In genomic region chr2:191846787-191847620, GRCh38 we compare ENCODE assay signal across 8 cellular contexts.
DNase-seq lines count a peak whose midpoint lies in the region; ATAC-seq and FAIRE-seq lines count a peak whose summit lies in the region.

TSS of gene CAVIN2 (minus strand) at chr2:191847088. CDS start at chr2:191846925, 163 bp downstream.

- peak; percentile 76 for DNase-seq in MV-4-11 (lab: John Stamatoyannopoulos, UW)
- no peak for DNase-seq in T1000 (lab: John Stamatoyannopoulos, UW)
- no peak for DNase-seq in SKM-1 treated with dmso at 0.1 percent for 144 hours (lab: John Stamatoyannopoulos, UW; ENCODE audit: unreplicated experiment)
- no peak for DNase-seq in NCI-H69 (lab: John Stamatoyannopoulos, UW)
- DNase-seq in activated CD4-positive, alpha-beta T cell treated with anti-CD3 and anti-CD28 coated beads for 1 hour, result no peak

- no peaks in the 10 kb centered on the region for H3K36me3 ChIP-seq in muscle layer of colon (ENCODE audit: insufficient read depth, low read length)

- ATAC-seq in GM18909 (IDR thresholded peaks at IDR 0.05; ENCODE audit: poor library complexity, unreplicated experiment), result peak; percentile 64

- FAIRE-seq in endometrium (lab: Jason Lieb, UNC), result peak; percentile 61

- no peaks in the 10 kb centered on the region for H3K9me3 ChIP-seq in muscle layer of colon (ENCODE audit: low read length)

- H3K4me3 ChIP-seq in muscle layer of colon (ENCODE audit: low read depth in 1 of 2, low read length in 2 of 2), result peak within 1 kb of the TSS; percentile 58 to 93

- H3K4me1 ChIP-seq in muscle layer of colon (ENCODE audit: insufficient read depth, low read length), result peaks cover 16% of the 10 kb centered on the region

- H3K9ac ChIP-seq in muscle layer of colon (ENCODE audit: low read length), result peak within 1 kb of the TSS; percentile 89

- H3K27ac ChIP-seq in muscle layer of colon (ENCODE audit: low read depth, low read length), result peak within 1 kb of the TSS; percentile 85

- no peaks in the 10 kb centered on the region for H3K27me3 ChIP-seq in muscle layer of colon (ENCODE audit: control insufficient read depth in 1 of 2, insufficient read depth in 2 of 2, low read length in 2 of 2)
